In genomic region chr3:160883373-160883772, GRCh38 we compare ENCODE assay signal across 29 cellular contexts.
A peak's percentile ranks its signal among the peaks of the same experiment; 100 is the strongest.
DNase-seq lines count a peak whose midpoint lies in the region; ATAC-seq, FAIRE-seq and TF ChIP-seq lines count a peak whose summit lies in the region.
"Had no signal": no experiment of that assay in that cellular context is flagged by ENCODE, and none has a peak within 500 bp of the region (broad histone marks: within the 10 kb centered on the region; RNA-seq: fewer than 3 reads in every experiment).

No MANE protein-coding gene starts in this region.

- no peaks in the 10 kb centered on the region for H3K36me3 ChIP-seq in psoas muscle (ENCODE audit: insufficient read depth in 1 of 2, low read depth in 1 of 2)
- H3K36me3 ChIP-seq: HAP-1 had no signal

- H3K4me3 ChIP-seq in psoas muscle: no peak overlapping the region
- H3K4me3 ChIP-seq: BLaER1 treated with 17β-estradiol and CSF1 and Interleukin-3, amounts not matched to agents 10 nM and 100 nM; HAP-1; PC-9; SK-N-MC had no signal

- H3K27me3 ChIP-seq in psoas muscle (ENCODE audit: insufficient read depth in 3 of 3, low read length in 2 of 3): no peaks in the 10 kb centered on the region
- H3K27me3 ChIP-seq: BLaER1 treated with 17β-estradiol and CSF1 and Interleukin-3, amounts not matched to agents 10 nM and 100 nM had no signal

- H3K36me3 Mint-ChIP-seq in WTC11: peaks cover 17% of the 10 kb centered on the region
- peaks cover 6% of the 10 kb centered on the region for H3K36me3 Mint-ChIP-seq in type B pancreatic cell

- no peaks in the 10 kb centered on the region for H3K27me3 Mint-ChIP-seq in WTC11 (ENCODE audit: low read depth)
- no peaks in the 10 kb centered on the region for H3K27me3 Mint-ChIP-seq in type B pancreatic cell
- H3K27me3 Mint-ChIP-seq: CD4-positive, alpha-beta T cell had no signal

- WGBS in psoas muscle, 3 donors: 79 to 82% (median 80%) methylated on average over 3 of the region's 3 CpGs

- H3K9me3 Mint-ChIP-seq in WTC11 (peaks cover 25% of the 10 kb centered on the region), type B pancreatic cell (peaks cover 15% of the 10 kb centered on the region)

- ATAC-seq in WTC11: peak; percentile 28; the same call in 1 of the 2 replicates
- peak in 1 of 4 donors; percentile 14 for ATAC-seq in psoas muscle
- ATAC-seq in HG02885 (IDR thresholded peaks at IDR 0.05; ENCODE audit: poor library complexity, unreplicated experiment): no peak

- no peak for TF ChIP-seq CTCF in WTC11 (IDR thresholded peaks at IDR 0.05)
- peak; percentile 9 for TF ChIP-seq CTCF in psoas muscle (IDR thresholded peaks at IDR 0.05)
- no peak for TF ChIP-seq CTCF in type B pancreatic cell (conservative IDR thresholded peaks at IDR 0.05)

- peaks cover 26% of the 10 kb centered on the region for H3K4me1 ChIP-seq in psoas muscle

- H3K27ac Mint-ChIP-seq in WTC11 (peak overlapping the region; percentile 82; the same call in 1 of the 2 replicates), type B pancreatic cell (no peak overlapping the region)
- H3K27ac Mint-ChIP-seq: CD4-positive, alpha-beta T cell had no signal

- no peak for TF ChIP-seq POLR2A in H54 (IDR thresholded peaks at IDR 0.05; ENCODE audit: low read depth, low read length)

- DNase-seq in H54 (ENCODE audit: insufficient read length, low spot score) (no peak), HEK293T (ENCODE audit: extremely low spot score) (peak; percentile 10), WTC11 (ENCODE audit: low spot score) (no peak), psoas muscle (no peak), type B pancreatic cell (ENCODE audit: extremely low spot score, unreplicated experiment) (no peak), COLO829 (ENCODE audit: low spot score) (no peak), NCI-H187 (lab: John Stamatoyannopoulos, UW) (no peak)
- DNase-seq: CD4-positive, alpha-beta T cell; COR-L47; DMS79 treated with DMSO at 0.1 percent for 48 hours; Kasumi-1; MV-4-11; NCI-H1105; NCI-H1436 treated with DMSO at 0.1 percent for 48 hours; NCI-H1930; NCI-H446; NCI-H526; NCI-H82; NK-92 treated with Interleukin-12 subunit alpha and Interleukin-12 subunit beta, amount 100 ng/mL, for 24 hours; PC-9; SHP77 treated with DMSO at 0.1 percent for 48 hours had no signal

- H3K4me3 Mint-ChIP-seq in WTC11 (no peak overlapping the region), type B pancreatic cell (no peak overlapping the region)
- H3K4me3 Mint-ChIP-seq: CD4-positive, alpha-beta T cell had no signal

- POLR2A ChIA-PET in HEK293T (lab: Yijun Ruan, JAX) (no interaction called here), WTC11 (lab: Charles Lee) (no interaction called here)

- peaks cover 31% of the 10 kb centered on the region for H3K4me1 Mint-ChIP-seq in WTC11
- peaks cover 5% of the 10 kb centered on the region for H3K4me1 Mint-ChIP-seq in type B pancreatic cell (ENCODE audit: unreplicated experiment)

- intact Hi-C loops in psoas muscle (cut with DNase I): loop anchor here (5.0 to 10.0 kb wide), 2 partner anchors 41 to 129 kb away; partner anchors contain the start of gene PPM1L (in 1 of the 2)

- peaks cover 3% of the 10 kb centered on the region for H3K9me3 ChIP-seq in psoas muscle
- H3K9me3 ChIP-seq: HAP-1 had no signal

- peak; percentile 11 for FAIRE-seq in H54 (lab: Jason Lieb, UNC)
- FAIRE-seq: A204.1, GM12892 had no signal

- H3K27ac ChIP-seq in psoas muscle: peak overlapping the region; percentile 90
- H3K27ac ChIP-seq: BLaER1 treated with 17β-estradiol and CSF1 and Interleukin-3, amounts not matched to agents 10 nM and 100 nM; HL-60; PC-9; RWPE1; SK-N-MC had no signal

- CTCF ChIA-PET in HEK293T (lab: Yijun Ruan, JAX) (interaction anchor here (0.6 to 0.7 kb wide), 2 partner anchors 34 to 243 kb away, joined by 3 read pairs; no protein-coding TSS in a partner anchor), WTC11 (lab: Charles Lee) (no interaction called here)

TF ChIP-seq in HEK293T, 16 proteins besides CTCF, POLR2A, EP300 and RAD21:
- TF ChIP-seq L3MBTL2 (conservative IDR thresholded peaks at IDR 0.05) (no peak), FOXK2 (IDR thresholded peaks at IDR 0.05) (no peak)
TF ChIP-seq in HEK293T: peak in this region for 0.

TF ChIP-seq in WTC11, 78 proteins besides CTCF, POLR2A, EP300 and RAD21:
- no peak for TF ChIP-seq ZNF416 (CRISPR knock-in tag; IDR thresholded peaks at IDR 0.05)
- no peak for TF ChIP-seq SMAD4 (CRISPR knock-in tag; IDR thresholded peaks at IDR 0.05)
- TF ChIP-seq E2F4 (CRISPR knock-in tag; IDR thresholded peaks at IDR 0.05; ENCODE audit: borderline replicate concordance, low read depth): no peak
- TF ChIP-seq AFF4 (CRISPR knock-in tag; IDR thresholded peaks at IDR 0.05; ENCODE audit: borderline replicate concordance): no peak
- no peak for TF ChIP-seq CREM (CRISPR knock-in tag; IDR thresholded peaks at IDR 0.05)
- no peak for TF ChIP-seq OVOL2 (CRISPR knock-in tag; IDR thresholded peaks at IDR 0.05; ENCODE audit: borderline replicate concordance)
- TF ChIP-seq FOXJ3 (CRISPR knock-in tag; IDR thresholded peaks at IDR 0.05; ENCODE audit: borderline replicate concordance): no peak
- no peak for TF ChIP-seq NFATC4 (CRISPR knock-in tag; IDR thresholded peaks at IDR 0.05)
TF ChIP-seq in WTC11: peak in this region for 0.
